In the genomic region with DNA sequence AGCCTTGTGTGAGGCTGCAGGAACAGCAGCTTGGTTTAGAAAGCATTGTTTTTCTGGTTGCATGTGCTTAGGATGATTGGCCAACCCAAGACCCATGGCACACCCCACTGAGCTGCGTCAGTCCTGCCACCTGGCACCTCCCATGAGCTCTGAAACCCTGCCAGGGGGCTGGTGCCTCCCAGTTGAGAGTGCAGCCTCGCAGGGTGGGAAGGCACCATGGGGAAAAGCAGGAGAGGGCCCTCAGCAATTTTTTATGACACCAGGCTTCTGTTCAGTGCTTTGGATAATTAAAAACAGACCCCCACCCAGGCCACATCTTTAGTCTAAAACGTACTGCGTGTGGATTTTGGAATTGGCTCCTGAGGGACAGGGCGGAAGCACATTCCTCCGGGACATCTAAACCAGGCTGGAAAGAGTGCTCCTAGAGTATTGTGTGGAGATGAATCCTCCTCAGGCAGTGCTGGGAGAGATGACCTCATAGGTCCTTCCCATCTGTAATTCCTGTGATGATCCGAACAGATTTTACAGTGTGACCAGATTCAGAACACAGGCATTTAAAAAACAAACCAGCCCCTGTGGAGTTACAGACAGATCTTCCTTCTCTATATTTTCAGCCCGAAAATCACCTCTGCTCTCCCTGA, we compare ENCODE assay signal across 16 cellular contexts.
DNase-seq lines count a peak whose midpoint lies in the region; ATAC-seq and TF ChIP-seq lines count a peak whose summit lies in the region.
"Had no signal": no experiment of that assay in that cellular context is flagged by ENCODE, and none has a peak within 500 bp of the region (broad histone marks: within the 10 kb centered on the region; RNA-seq: fewer than 3 reads in every experiment).

No MANE protein-coding gene starts in this region.

- H3K4me1 ChIP-seq in esophagus muscularis mucosa = peaks cover 0 to 10% (median 2%) of the 10 kb centered on the region in 4 donors
- H3K4me1 ChIP-seq in mucosa of descending colon (ENCODE audit: low read depth) = peaks cover 3% of the 10 kb centered on the region
- no peaks in the 10 kb centered on the region for H3K4me1 ChIP-seq in PC-9 (replicated peaks; ENCODE audit: insufficient read depth)
- H3K4me1 ChIP-seq in PC-3 (ENCODE audit: insufficient read depth, low read length) = peaks cover 4% of the 10 kb centered on the region

- DNase-seq in AG20443 (ENCODE audit: low spot score) = peak; percentile 78
- DNase-seq in NCI-H446 treated with DMSO at 0.1 percent for 48 hours (lab: John Stamatoyannopoulos, UW) = peak; percentile 30
- peak; percentile 85 for DNase-seq in esophagus muscularis mucosa (ENCODE audit: extremely low spot score)
- DNase-seq in mucosa of descending colon = no peak
- no peak for DNase-seq in stimulated activated CD4-positive, alpha-beta T cell treated with anti-CD3 and anti-CD28 coated beads, Interleukin-12 subunit alpha, Interleukin-12 subunit beta, amount 100 ng/mL, for 4 hours
- no peak for DNase-seq in PC-9
- DNase-seq in PC-3 = no peak
- DNase-seq: activated CD8-positive, alpha-beta T cell treated with anti-CD3 and anti-CD28 coated beads for 36 hours; activated naive CD8-positive, alpha-beta T cell treated with anti-CD3 and anti-CD28 coated beads, Interleukin-2, amount 50 U/mL, for 24 hours; CD8-positive, alpha-beta T cell; NCI-H1930; NCI-H526 treated with DMSO at 0.1 percent for 48 hours had no signal

- BruUV-seq in PC-9 (replicated peaks; lab: Mats Ljungman, UMichigan) = no TSS peak
- no TSS peak for BruUV-seq in PC-3 (replicated peaks; lab: Mats Ljungman, UMichigan)

- H3K79me2 ChIP-seq in PC-9 (ENCODE audit: low read depth) (no peaks in the 10 kb centered on the region), PC-3 (ENCODE audit: low read length) (no peaks in the 10 kb centered on the region)

- no peak for TF ChIP-seq EP300 in esophagus muscularis mucosa (IDR thresholded peaks at IDR 0.05)

- no peak for TF ChIP-seq POLR2A in esophagus muscularis mucosa (IDR thresholded peaks at IDR 0.05; ENCODE audit: low read depth)

- no peak for TF ChIP-seq CTCF in esophagus muscularis mucosa (IDR thresholded peaks at IDR 0.05)
- TF ChIP-seq CTCF in mucosa of descending colon (IDR thresholded peaks at IDR 0.05) = no peak
- TF ChIP-seq CTCF in PC-9 (conservative IDR thresholded peaks at IDR 0.05) = no peak
- TF ChIP-seq CTCF in PC-3 (conservative IDR thresholded peaks at IDR 0.05; ENCODE audit: low read depth, low read length) = no peak

- H3K36me3 ChIP-seq in esophagus muscularis mucosa (no peaks in the 10 kb centered on the region), mucosa of descending colon (ENCODE audit: low read depth) (no peaks in the 10 kb centered on the region), PC-9 (ENCODE audit: low read depth) (no peaks in the 10 kb centered on the region), PC-3 (ENCODE audit: low read depth, low read length) (no peaks in the 10 kb centered on the region)

- ATAC-seq in mucosa of descending colon (peak; percentile 23), PC-3 (no peak), HG03097 (IDR thresholded peaks at IDR 0.05; ENCODE audit: low FRiP score, unreplicated experiment) (no peak)
- ATAC-seq: activated CD8-positive, alpha-beta T cell treated with anti-CD3 and anti-CD28 coated beads for 36 hours; activated naive CD8-positive, alpha-beta T cell treated with anti-CD3 and anti-CD28 coated beads, Interleukin-2, amount 50 U/mL, for 24 hours; CD8-positive, alpha-beta T cell; Panc1 had no signal

- H3K4me2 ChIP-seq in PC-9 = no peak overlapping the region
- H3K4me2 ChIP-seq in PC-3 (ENCODE audit: low read length) = no peak overlapping the region

- peaks cover 0 to 14% (median 2%) of the 10 kb centered on the region in 4 donors for H3K27me3 ChIP-seq in esophagus muscularis mucosa
- 0 out of 2 replicates have a peak, but pooled peaks cover 2% of the 10 kb centered on the region for H3K27me3 ChIP-seq in PC-9 (ENCODE audit: insufficient read depth, low read depth)
- H3K27me3 ChIP-seq in PC-3 (ENCODE audit: low read length) = peaks cover 17% of the 10 kb centered on the region

- CTCF ChIA-PET in PC-9 (lab: Charles Lee) (no interaction called here), PC-3 (lab: Charles Lee) (no interaction called here)

- H3K4me3 ChIP-seq in esophagus muscularis mucosa (no peak overlapping the region), mucosa of descending colon (no peak overlapping the region), PC-9 (no peak overlapping the region), PC-3 (ENCODE audit: low read length) (no peak overlapping the region)
- H3K4me3 ChIP-seq: lung had no signal

- intact Hi-C loops in esophagus muscularis mucosa (cut with DNase I) = no loop called here
- intact Hi-C loops in mucosa of descending colon (cut with DNase I, micrococcal nuclease) = no loop called here
- intact Hi-C loops in PC-9 (cut with micrococcal nuclease; ENCODE audit: unreplicated experiment) = no loop called here
- intact Hi-C loops in PC-3 (cut with micrococcal nuclease) = no loop called here

- POLR2A ChIA-PET in PC-9 (lab: Charles Lee; ENCODE audit: unreplicated experiment) (no interaction called here), PC-3 (lab: Charles Lee; ENCODE audit: unreplicated experiment) (no interaction called here)

- H3K9me2 ChIP-seq in PC-9 (ENCODE audit: insufficient read depth) (no peaks in the 10 kb centered on the region), PC-3 (replicated peaks; ENCODE audit: low read length) (no peaks in the 10 kb centered on the region)

- H3K9me3 ChIP-seq in esophagus muscularis mucosa (no peaks in the 10 kb centered on the region), mucosa of descending colon (no peaks in the 10 kb centered on the region), PC-9 (ENCODE audit: insufficient read depth, low read depth) (no peaks in the 10 kb centered on the region), PC-3 (ENCODE audit: low read length) (no peaks in the 10 kb centered on the region)

- H2AFZ ChIP-seq in PC-9 = no peak overlapping the region
- no peak overlapping the region for H2AFZ ChIP-seq in PC-3 (ENCODE audit: low read length)

- H3K27ac ChIP-seq in esophagus muscularis mucosa (replicated peaks in 1 of 4) (peak overlapping the region in 1 of 4 donors; percentile 17), PC-9 (no peak overlapping the region), PC-3 (ENCODE audit: low read length) (no peak overlapping the region)
- H3K27ac ChIP-seq: VCaP had no signal

- no peak overlapping the region for H3K9ac ChIP-seq in PC-3 (ENCODE audit: low read length)

- H3F3A ChIP-seq in PC-9 (ENCODE audit: insufficient read depth, low read depth) (no peaks in the 10 kb centered on the region), PC-3 (ENCODE audit: low read length, unreplicated experiment) (no peaks in the 10 kb centered on the region)

- H4K20me1 ChIP-seq in PC-9 (ENCODE audit: insufficient read depth) = no peaks in the 10 kb centered on the region
- no peaks in the 10 kb centered on the region for H4K20me1 ChIP-seq in PC-3 (ENCODE audit: low read length)

- 38% methylated on average over 8 of the region's 8 CpGs for WGBS in esophagus muscularis mucosa

Comparison
In these comparisons a context has a peak if more than half of its experiments do, and no peak if none do; other contexts are left out.
1. DNase-seq: peak in AG20443 (single experiment), NCI-H446 treated with DMSO at 0.1 percent for 48 hours (single experiment) and esophagus muscularis mucosa (single experiment); none in mucosa of descending colon (0 of 3), stimulated activated CD4-positive, alpha-beta T cell treated with anti-CD3 and anti-CD28 coated beads, Interleukin-12 subunit alpha, Interleukin-12 subunit beta, amount 100 ng/mL, for 4 hours (single experiment), PC-9 (0 of 2) and PC-3 (single experiment).